In genomic region chr18:48044944-48045343, GRCh38 we compare ENCODE assay signal across 26 cellular contexts.
DNase-seq lines count a peak whose midpoint lies in the region; ATAC-seq, FAIRE-seq and TF ChIP-seq lines count a peak whose summit lies in the region.
"Had no signal": no experiment of that assay in that cellular context is flagged by ENCODE, and none has a peak within 500 bp of the region (broad histone marks: within the 10 kb centered on the region; RNA-seq: fewer than 3 reads in every experiment).

No MANE protein-coding gene starts in this region.

- DNase-seq in kidney: peak; percentile 56
- DNase-seq in sigmoid colon: peak; percentile 34
- no peak for DNase-seq in stimulated activated effector memory CD8-positive, alpha-beta T cell treated with anti-CD3 and anti-CD28 coated beads, Interleukin-12 subunit alpha, Interleukin-12 subunit beta, amount 100 ng/mL, for 72 hours (ENCODE audit: low spot score in 2 of 2)
- no peak for DNase-seq in tibial artery
- DNase-seq: 8988T; ACHN; BE2C; C1 segment of cervical spinal cord; CD4-positive, alpha-beta memory T cell; CD4-positive, CD25-positive, alpha-beta regulatory T cell; CD8-positive, alpha-beta memory T cell; COR-L47; DMS 273 treated with DMSO at 0.1 percent for 48 hours; DMS153; DMS53; DMS79; DND-41; EL; GDM1 had no signal

- H3K36me3 ChIP-seq in kidney (ENCODE audit: control insufficient read depth in 1 of 2, insufficient read depth in 2 of 2, low read length in 2 of 2) (no peaks in the 10 kb centered on the region), sigmoid colon (no peaks in the 10 kb centered on the region), tibial artery (peaks cover 0 to 11% (median under 1%) of the 10 kb centered on the region in 3 donors)
- H3K36me3 ChIP-seq: BE2C, BLaER1 had no signal

- peaks cover 0 to 3% of the 10 kb centered on the region in 2 donors for H3K9me3 ChIP-seq in kidney (ENCODE audit: control insufficient read depth in 1 of 2, low read length in 2 of 2)
- no peaks in the 10 kb centered on the region for H3K9me3 ChIP-seq in sigmoid colon
- H3K9me3 ChIP-seq in tibial artery: no peaks in the 10 kb centered on the region
- H3K9me3 ChIP-seq: BE2C had no signal

- H3K27ac Mint-ChIP-seq in stimulated activated effector memory CD8-positive, alpha-beta T cell treated with anti-CD3 and anti-CD28 coated beads, Interleukin-12 subunit alpha, Interleukin-12 subunit beta, amount 100 ng/mL, for 72 hours: no peak overlapping the region
- H3K27ac Mint-ChIP-seq: CD14-positive monocyte; CD4-positive, alpha-beta memory T cell; CD4-positive, CD25-positive, alpha-beta regulatory T cell; CD8-positive, alpha-beta memory T cell had no signal

- H3K9me3 Mint-ChIP-seq in stimulated activated effector memory CD8-positive, alpha-beta T cell treated with anti-CD3 and anti-CD28 coated beads, Interleukin-12 subunit alpha, Interleukin-12 subunit beta, amount 100 ng/mL, for 72 hours: peaks cover 4% of the 10 kb centered on the region

- TF ChIP-seq CTCF in kidney (IDR thresholded peaks at IDR 0.05; ENCODE audit: borderline replicate concordance, extremely low read depth, insufficient read depth) (no peak), sigmoid colon (IDR thresholded peaks at IDR 0.05) (no peak), tibial artery (IDR thresholded peaks at IDR 0.05) (no peak)

- 90 to 94% methylated on average over 3 of the region's 3 CpGs for WGBS in sigmoid colon, 2 donors

- no peak overlapping the region for H3K9ac ChIP-seq in kidney (ENCODE audit: low read length in 2 of 2)
- H3K9ac ChIP-seq: BLaER1 had no signal

- H3K4me3 ChIP-seq in kidney (ENCODE audit: low read length in 2 of 2) (no peak overlapping the region), sigmoid colon (no peak overlapping the region), tibial artery (no peak overlapping the region)
- H3K4me3 ChIP-seq: BLaER1, GM12878 had no signal

- TF ChIP-seq POLR2A in sigmoid colon (IDR thresholded peaks at IDR 0.05): no peak

- ATAC-seq in GM19452 (IDR thresholded peaks at IDR 0.05; ENCODE audit: unreplicated experiment): no peak
- no peak for ATAC-seq in stimulated activated effector memory CD8-positive, alpha-beta T cell treated with anti-CD3 and anti-CD28 coated beads, Interleukin-12 subunit alpha, Interleukin-12 subunit beta, amount 100 ng/mL, for 72 hours
- ATAC-seq: GM12878 had no signal

- intact Hi-C loops in kidney (cut with DNase I): no loop called here
- intact Hi-C loops in sigmoid colon (cut with DNase I): no loop called here
- intact Hi-C loops in tibial artery (cut with DNase I; ENCODE audit: low total_unique reads): no loop called here

- TF ChIP-seq EP300 in sigmoid colon (IDR thresholded peaks at IDR 0.05): no peak

- no peaks in the 10 kb centered on the region for H3K36me3 Mint-ChIP-seq in stimulated activated effector memory CD8-positive, alpha-beta T cell treated with anti-CD3 and anti-CD28 coated beads, Interleukin-12 subunit alpha, Interleukin-12 subunit beta, amount 100 ng/mL, for 72 hours
- H3K36me3 Mint-ChIP-seq: CD14-positive monocyte; CD4-positive, alpha-beta memory T cell; CD4-positive, CD25-positive, alpha-beta regulatory T cell had no signal

- no peaks in the 10 kb centered on the region for H3K4me1 ChIP-seq in kidney (ENCODE audit: control insufficient read depth in 1 of 2, insufficient read depth in 1 of 2, low read depth in 1 of 2, low read length in 2 of 2)
- no peaks in the 10 kb centered on the region for H3K4me1 ChIP-seq in sigmoid colon
- peaks cover 0 to 15% (median 7%) of the 10 kb centered on the region in 4 donors for H3K4me1 ChIP-seq in tibial artery
- H3K4me1 ChIP-seq: BE2C, BLaER1 had no signal

- H3K4me1 Mint-ChIP-seq in stimulated activated effector memory CD8-positive, alpha-beta T cell treated with anti-CD3 and anti-CD28 coated beads, Interleukin-12 subunit alpha, Interleukin-12 subunit beta, amount 100 ng/mL, for 72 hours: no peaks in the 10 kb centered on the region
- H3K4me1 Mint-ChIP-seq: CD14-positive monocyte; CD4-positive, alpha-beta memory T cell; CD4-positive, CD25-positive, alpha-beta regulatory T cell; CD8-positive, alpha-beta memory T cell had no signal

- FAIRE-seq in kidney (lab: Jason Lieb, UNC): no peak
- FAIRE-seq: A204.1, GM12878, GM12892, GM18507 had no signal

- H3K27ac ChIP-seq in kidney (ENCODE audit: low read depth in 2 of 2, low read length in 2 of 2) (no peak overlapping the region), sigmoid colon (no peak overlapping the region), tibial artery (no peak overlapping the region)
- H3K27ac ChIP-seq: BLaER1 had no signal

- H3K27me3 ChIP-seq in sigmoid colon (no peaks in the 10 kb centered on the region), tibial artery (no peaks in the 10 kb centered on the region)
- H3K27me3 ChIP-seq: BE2C, BLaER1 had no signal

- no peak overlapping the region for H3K4me3 Mint-ChIP-seq in stimulated activated effector memory CD8-positive, alpha-beta T cell treated with anti-CD3 and anti-CD28 coated beads, Interleukin-12 subunit alpha, Interleukin-12 subunit beta, amount 100 ng/mL, for 72 hours
- H3K4me3 Mint-ChIP-seq: CD14-positive monocyte; CD4-positive, alpha-beta memory T cell; CD4-positive, CD25-positive, alpha-beta regulatory T cell; CD8-positive, alpha-beta memory T cell had no signal

Comparison
In these comparisons a context has a peak if more than half of its experiments do, and no peak if none do; other contexts are left out.
1. DNase-seq: peak in kidney (single experiment) and sigmoid colon (single experiment); none in stimulated activated effector memory CD8-positive, alpha-beta T cell treated with anti-CD3 and anti-CD28 coated beads, Interleukin-12 subunit alpha, Interleukin-12 subunit beta, amount 100 ng/mL, for 72 hours (0 of 2) and tibial artery (0 of 2).